In genomic region chr17:82457071-82457789, GRCh38 we compare ENCODE assay signal across 1 cellular context.
TF ChIP-seq lines count a peak whose summit lies in the region.

No MANE protein-coding gene starts in this region.

TF ChIP-seq in K562, 482 proteins besides CTCF, POLR2A, EP300 and RAD21 (continued from another document and continues in another):
- TF ChIP-seq CTCFL (IDR thresholded peaks at IDR 0.05; ENCODE audit: borderline replicate concordance, insufficient read depth, low read depth, low read length, poor library complexity, severe bottlenecking) (no peak), ARID1B (IDR thresholded peaks at IDR 0.05) (peak; percentile 61; the same call in 1 of the 2 replicates), ZNF639 (CRISPR knock-in tag; conservative IDR thresholded peaks at IDR 0.05 in 1 of 2, IDR thresholded peaks at IDR 0.05 in 1 of 2) (no peak), CBX1 (IDR thresholded peaks at IDR 0.05; ENCODE audit: low read depth) (no peak), TSC22D4 (tag; IDR thresholded peaks at IDR 0.05) (no peak), E2F8 (IDR thresholded peaks at IDR 0.05; ENCODE audit: low read depth, partially characterized antibody) (no peak), E2F6 (IDR thresholded peaks at IDR 0.05; ENCODE audit: borderline replicate concordance in 1 of 2, extremely low read depth in 1 of 2, insufficient read depth in 1 of 2, insufficient read length in 1 of 2, low read depth in 1 of 2, low read length in 1 of 2, poor library complexity in 1 of 2, severe bottlenecking in 1 of 2) (no peak), ZBTB40 (IDR thresholded peaks at IDR 0.05) (peak; percentile 7; the same call in 1 of the 2 replicates), ZBTB40 (CRISPR knock-in tag; IDR thresholded peaks at IDR 0.05) (no peak), ZSCAN29 (IDR thresholded peaks at IDR 0.05) (no peak), ZNF431 (CRISPR knock-in tag; IDR thresholded peaks at IDR 0.05) (no peak), ZNF764 (CRISPR knock-in tag; IDR thresholded peaks at IDR 0.05; ENCODE audit: low read depth) (no peak), NR2F6 (CRISPR knock-in tag; IDR thresholded peaks at IDR 0.05) (no peak), CEBPZ (IDR thresholded peaks at IDR 0.05; ENCODE audit: borderline replicate concordance, low read depth, low read length) (no peak), CREM (IDR thresholded peaks at IDR 0.05; ENCODE audit: low read depth) (no peak), PRMT5 (CRISPR knock-in tag; IDR thresholded peaks at IDR 0.05) (no peak), NFIX (CRISPR knock-in tag; IDR thresholded peaks at IDR 0.05; ENCODE audit: low read depth) (no peak), LEF1 (IDR thresholded peaks at IDR 0.05) (peak; percentile 41), E4F1 (CRISPR knock-in tag; IDR thresholded peaks at IDR 0.05; ENCODE audit: borderline replicate concordance) (0 out of 2 replicates have a peak, but pooled peaks have one; percentile 18), SIRT6 (IDR thresholded peaks at IDR 0.05; ENCODE audit: low read depth, low read length) (no peak), ZNF436 (CRISPR knock-in tag; IDR thresholded peaks at IDR 0.05) (no peak), SMARCA4 (IDR thresholded peaks at IDR 0.05) (peak; percentile 69), HOMEZ (CRISPR knock-in tag; IDR thresholded peaks at IDR 0.05) (no peak), CHD4 (IDR thresholded peaks at IDR 0.05; ENCODE audit: insufficient read depth, insufficient replicate concordance, low read depth, low read length, poor library complexity, severe bottlenecking) (no peak), TEAD2 (tag; IDR thresholded peaks at IDR 0.05) (no peak), POLR3G (IDR thresholded peaks at IDR 0.05; ENCODE audit: extremely low read depth, insufficient read length, insufficient replicate concordance) (no peak), U2AF1 (optimal IDR thresholded peaks at IDR 0.05; ENCODE audit: low read depth, low read length) (no peak), GABPA (tag; conservative IDR thresholded peaks at IDR 0.05; ENCODE audit: low read depth) (no peak), TBP (optimal IDR thresholded peaks at IDR 0.05; ENCODE audit: low read depth, low read length) (no peak), ZNF41 (CRISPR knock-in tag; conservative IDR thresholded peaks at IDR 0.05) (no peak)
